ENCODE assay signal across 24 cellular contexts in genomic region chr9:82668724-82669324, GRCh38.
"Had no signal": no experiment of that assay in that cellular context is flagged by ENCODE, and none has a peak within 500 bp of the region (broad histone marks: within the 10 kb centered on the region; RNA-seq: fewer than 3 reads in every experiment).

No MANE protein-coding gene starts in this region.

- H3K4me1 ChIP-seq: foreskin keratinocyte, left ventricle myocardium inferior, lower lobe of right lung, suprapubic skin, thyroid gland, upper lobe of left lung, uterus had no signal

- H3K36me3 ChIP-seq: left ventricle myocardium inferior, lower lobe of right lung, ovary, suprapubic skin, thyroid gland, upper lobe of left lung, uterus had no signal

- H3K27me3 ChIP-seq: foreskin keratinocyte, ovary, suprapubic skin, thyroid gland, upper lobe of left lung, uterus had no signal

- H3K27ac ChIP-seq: coronary artery, foreskin keratinocyte, left ventricle myocardium inferior, lower lobe of right lung, ovary, suprapubic skin, thyroid gland, upper lobe of left lung, uterus had no signal

- DNase-seq: effector CD4-positive, alpha-beta T cell; endodermal cell; erythroblast; foreskin keratinocyte; immature natural killer cell; kidney; left cardiac atrium; left ventricle myocardium inferior; lower lobe of right lung; mesenchymal stem cell; midbrain; ovary; right cardiac atrium; small intestine; stimulated activated CD4-positive, alpha-beta T cell treated with anti-CD3 and anti-CD28 coated beads, Interleukin-4, amount 100 ng/mL, for 1 hour; stimulated activated CD8-positive, alpha-beta memory T cell treated with anti-CD3 and anti-CD28 coated beads, Interleukin-4, amount 100 ng/mL, for 48 hours; stimulated activated naive CD8-positive, alpha-beta T cell treated with anti-CD3 and anti-CD28 coated beads, Interleukin-15, Interleukin-2, amounts not matched to agents 100 U/mL and 50 U/mL, for 24 hours; thyroid gland; upper lobe of left lung; uterus had no signal

- H3K4me3 ChIP-seq: coronary artery, left ventricle myocardium inferior, lower lobe of right lung, ovary, suprapubic skin, thyroid gland, upper lobe of left lung, uterus had no signal

- H3K9me3 ChIP-seq: left ventricle myocardium inferior, lower lobe of right lung, ovary, suprapubic skin, thyroid gland, upper lobe of left lung, uterus had no signal

- ATAC-seq: foreskin keratinocyte; left cardiac atrium; lower lobe of right lung; natural killer cell treated with Interleukin-12 subunit alpha and Interleukin-12 subunit beta and Interleukin-15 and Interleukin-18, amount 100 ng/mL, for 72 hours; right cardiac atrium; stimulated activated effector memory CD8-positive, alpha-beta T cell treated with anti-CD3 and anti-CD28 coated beads, Interleukin-12 subunit alpha, Interleukin-12 subunit beta, amount 100 ng/mL, for 72 hours; stimulated activated naive CD8-positive, alpha-beta T cell treated with anti-CD3 and anti-CD28 coated beads, Interleukin-15, Interleukin-2, amounts not matched to agents 100 U/mL and 50 U/mL, for 24 hours had no signal
